ENCODE assay signal across 22 cellular contexts in genomic region chr9:131042666-131043065, GRCh38. TPM values are rescaled to one million over a fixed set of nuclear protein-coding genes. Genes with fewer than 3 reads are reported as not detected.
"Had no signal": no experiment of that assay in that cellular context is flagged by ENCODE, and none has a peak within 500 bp of the region (broad histone marks: within the 10 kb centered on the region; RNA-seq: fewer than 3 reads in every experiment).

No MANE protein-coding gene starts in this region.

- H3K36me3 ChIP-seq: pancreas, right atrium auricular region, tibial artery had no signal

- H3K4me3 ChIP-seq: coronary artery, lung, mucosa of descending colon, pancreas, psoas muscle, right atrium auricular region, tibial artery had no signal

- H3K36me3 Mint-ChIP-seq: activated naive CD8-positive, alpha-beta T cell treated with anti-CD3 and anti-CD28 coated beads for 36 hours; immature natural killer cell had no signal

- ATAC-seq: activated CD4-positive, alpha-beta T cell treated with anti-CD3 and anti-CD28 coated beads for 36 hours; left lobe of liver; pancreas; psoas muscle; WTC11 had no signal

- H3K4me3 Mint-ChIP-seq: activated CD4-positive, alpha-beta T cell treated with anti-CD3 and anti-CD28 coated beads for 36 hours; activated naive CD8-positive, alpha-beta T cell treated with anti-CD3 and anti-CD28 coated beads for 36 hours; immature natural killer cell; nephron progenitor cell; stimulated activated naive CD8-positive, alpha-beta T cell treated with anti-CD3 and anti-CD28 coated beads, Interleukin-15, Interleukin-2, amounts not matched to agents 100 ng/mL and 50 ng/mL, for 24 hours; WTC11 had no signal

- DNase-seq: activated CD4-positive, alpha-beta T cell treated with anti-CD3 and anti-CD28 coated beads for 36 hours; activated CD4-positive, alpha-beta T cell treated with anti-CD3 and anti-CD28 coated beads, Interleukin-2, amount 50 U/mL, for 4 hours; activated naive CD4-positive, alpha-beta T cell treated with Interleukin-2 at 50 U/mL for 16 hours; activated naive CD8-positive, alpha-beta T cell treated with anti-CD3 and anti-CD28 coated beads for 36 hours; activated T-cell treated with anti-CD3 and anti-CD28 coated beads, Interleukin-2, amount 50 U/mL, for 48 hours; amniotic stem cell; cerebellar nuclear complex; immature natural killer cell; mucosa of descending colon; nephron progenitor cell; pancreas; psoas muscle; stimulated activated CD4-positive, alpha-beta T cell treated with anti-CD3 and anti-CD28 coated beads, Interleukin-4, amount 100 ng/mL, for 24 hours; T-helper 1 cell; tibial artery had no signal

- H3K9me3 Mint-ChIP-seq: activated naive CD8-positive, alpha-beta T cell treated with anti-CD3 and anti-CD28 coated beads for 36 hours; nephron progenitor cell; stimulated activated naive CD8-positive, alpha-beta T cell treated with anti-CD3 and anti-CD28 coated beads, Interleukin-15, Interleukin-2, amounts not matched to agents 100 ng/mL and 50 ng/mL, for 24 hours; WTC11 had no signal

- H3K27me3 Mint-ChIP-seq: activated naive CD8-positive, alpha-beta T cell treated with anti-CD3 and anti-CD28 coated beads for 36 hours; stimulated activated naive CD8-positive, alpha-beta T cell treated with anti-CD3 and anti-CD28 coated beads, Interleukin-15, Interleukin-2, amounts not matched to agents 100 ng/mL and 50 ng/mL, for 24 hours had no signal

- H3K27ac ChIP-seq: coronary artery, pancreas, psoas muscle, right atrium auricular region, tibial artery had no signal

- H3K4me1 ChIP-seq: pancreas, psoas muscle had no signal

- H3K9me3 ChIP-seq: mucosa of descending colon, pancreas, psoas muscle, right atrium auricular region, tibial artery had no signal

- H3K27me3 ChIP-seq: pancreas, right atrium auricular region, tibial artery had no signal

- H3K27ac Mint-ChIP-seq: activated CD4-positive, alpha-beta T cell treated with anti-CD3 and anti-CD28 coated beads for 36 hours; activated naive CD8-positive, alpha-beta T cell treated with anti-CD3 and anti-CD28 coated beads for 36 hours; immature natural killer cell; nephron progenitor cell; stimulated activated naive CD8-positive, alpha-beta T cell treated with anti-CD3 and anti-CD28 coated beads, Interleukin-15, Interleukin-2, amounts not matched to agents 100 ng/mL and 50 ng/mL, for 24 hours; WTC11 had no signal

- H3K4me1 Mint-ChIP-seq: WTC11 had no signal

RNA-seq across cellular contexts. Expression of gene LAMC3, which starts 33.7 kb away (rescaled TPM):
- total RNA-seq: bronchial epithelial cell had no signal
- polyA plus RNA-seq: immature natural killer cell had no signal

RNA-seq across cellular contexts. Expression of gene AIF1L, which starts 53.7 kb away (rescaled TPM):
- polyA plus RNA-seq: immature natural killer cell had no signal
